ENCODE assay signal across 14 cellular contexts in the genomic region with DNA sequence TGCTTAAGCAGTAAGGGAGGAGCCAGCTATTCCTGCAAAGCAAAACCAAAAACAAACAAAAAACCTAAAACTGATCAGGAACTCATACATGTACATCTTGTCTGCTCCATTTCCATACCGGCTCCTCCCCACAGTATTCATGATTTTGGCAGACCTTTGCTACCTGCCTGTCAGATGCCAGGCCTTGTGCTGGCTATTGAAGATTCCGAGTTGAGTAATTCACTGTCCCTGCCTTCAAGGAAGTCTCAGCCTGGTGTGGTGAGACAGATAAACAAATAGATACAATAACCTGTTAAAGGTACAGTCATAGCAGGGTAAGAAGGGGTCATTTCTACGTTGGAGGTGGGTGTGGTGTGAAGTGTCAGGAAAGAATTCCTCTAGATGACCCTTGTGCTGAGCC. TPM values are rescaled to one million over a fixed set of nuclear protein-coding genes. Genes with fewer than 3 reads are reported as not detected.
DNase-seq lines count a peak whose midpoint lies in the region; ATAC-seq, FAIRE-seq and TF ChIP-seq lines count a peak whose summit lies in the region.
"Had no signal": no experiment of that assay in that cellular context is flagged by ENCODE, and none has a peak within 500 bp of the region (broad histone marks: within the 10 kb centered on the region; RNA-seq: fewer than 3 reads in every experiment).

No MANE protein-coding gene starts in this region.

- DNase-seq in CD4-positive, alpha-beta T cell = no peak
- peak; percentile 51 for DNase-seq in NCI-H69 (lab: John Stamatoyannopoulos, UW)
- DNase-seq in endothelial cell (ENCODE audit: low spot score) = no peak
- DNase-seq in natural killer cell = no peak
- no peak for DNase-seq in NCI-H446 (lab: John Stamatoyannopoulos, UW)
- DNase-seq in GM12892 (ENCODE audit: insufficient read length) = no peak
- no peak for DNase-seq in trophoblast cell
- DNase-seq in activated CD4-positive, alpha-beta T cell treated with anti-CD3 and anti-CD28 coated beads for 48 hours = no peak
- DNase-seq: islet precursor cell, NCI-H2081 treated with DMSO at 0.1 percent for 48 hours, retina, RPMI8226 had no signal

- no peaks in the 10 kb centered on the region for H3K36me3 ChIP-seq in trophoblast cell (ENCODE audit: control insufficient read depth in 1 of 2, insufficient read depth in 2 of 2, low read length in 2 of 2)

- intact Hi-C loops in CD4-positive, alpha-beta T cell (cut with DNase I, micrococcal nuclease) = no loop called here
- intact Hi-C loops in natural killer cell (cut with micrococcal nuclease) = loop anchor here (2.0 kb wide), 1 partner anchor 35 kb away; no protein-coding TSS in a partner anchor

- H4K12ac ChIP-seq in trophoblast cell (ENCODE audit: low read depth, low read length) = no peak overlapping the region

- no peak overlapping the region for H4K91ac ChIP-seq in trophoblast cell (ENCODE audit: low read depth, low read length)

- no peak for FAIRE-seq in GM12892 (lab: Jason Lieb, UNC)

- ATAC-seq in CD4-positive, alpha-beta T cell (ENCODE audit: poor library complexity) = no peak
- ATAC-seq in natural killer cell = no peak

- CTCF ChIA-PET in CD4-positive, alpha-beta T cell (lab: Charles Lee) = interaction anchor here (0.9 kb wide), 1 partner anchor 10 kb away, joined by 5 read pairs; no protein-coding TSS in a partner anchor

- no peak overlapping the region for H3K4me3 ChIP-seq in trophoblast cell (ENCODE audit: low read depth, low read length)
- H3K4me3 ChIP-seq: ascending aorta, esophagus muscularis mucosa had no signal

- no peak for TF ChIP-seq CTCF in CD4-positive, alpha-beta T cell (IDR thresholded peaks at IDR 0.05)
- TF ChIP-seq CTCF in endothelial cell (IDR thresholded peaks at IDR 0.05; ENCODE audit: unreplicated experiment) (no peak), natural killer cell (IDR thresholded peaks at IDR 0.05) (no peak)

- H3K14ac ChIP-seq in trophoblast cell (ENCODE audit: low read length) = no peak overlapping the region

- no peak overlapping the region for H3K4me2 ChIP-seq in trophoblast cell (ENCODE audit: low read length)

- peaks cover 1% of the 10 kb centered on the region for H3K79me1 ChIP-seq in trophoblast cell (ENCODE audit: low read length)

- H3K27me3 ChIP-seq in CD4-positive, alpha-beta T cell (ENCODE audit: control insufficient read depth, insufficient read depth, low read length) = no peaks in the 10 kb centered on the region
- no peaks in the 10 kb centered on the region for H3K27me3 ChIP-seq in trophoblast cell (ENCODE audit: insufficient read depth, low read length)
- H3K27me3 ChIP-seq: ascending aorta, esophagus muscularis mucosa had no signal

- no CpG with 5 or more reads among the region's 3 CpGs for WGBS in trophoblast cell (ENCODE audit: extremely low coverage, insufficient coverage, insufficient read length)

- H3K27me3 Mint-ChIP-seq in CD4-positive, alpha-beta T cell = no peaks in the 10 kb centered on the region
- H3K27me3 Mint-ChIP-seq in endothelial cell (ENCODE audit: unreplicated experiment) (peaks cover 7% of the 10 kb centered on the region), natural killer cell (ENCODE audit: low read depth in 2 of 2) (no peaks in the 10 kb centered on the region)

- no peak overlapping the region for H2BK120ac ChIP-seq in trophoblast cell (ENCODE audit: insufficient read depth, low read length, poor library complexity)

- H2AFZ ChIP-seq in trophoblast cell (ENCODE audit: insufficient read depth, low read length, poor library complexity) = no peak overlapping the region

- H3K27ac Mint-ChIP-seq in CD4-positive, alpha-beta T cell = peak overlapping the region; percentile 21
- H3K27ac Mint-ChIP-seq in endothelial cell (ENCODE audit: unreplicated experiment) = peak overlapping the region; percentile 72
- peak overlapping the region; percentile 56 to 70 for H3K27ac Mint-ChIP-seq in natural killer cell

- no peak overlapping the region for H2BK5ac ChIP-seq in trophoblast cell (ENCODE audit: low read depth, low read length, poor library complexity)

- no peak overlapping the region for H3K9ac ChIP-seq in trophoblast cell (ENCODE audit: low read length)

- H3K18ac ChIP-seq in trophoblast cell (ENCODE audit: low read length) = no peak overlapping the region

- H3K4me1 Mint-ChIP-seq in CD4-positive, alpha-beta T cell (ENCODE audit: low read depth) = peaks cover 91% of the 10 kb centered on the region
- peaks cover 81% of the 10 kb centered on the region for H3K4me1 Mint-ChIP-seq in endothelial cell (ENCODE audit: unreplicated experiment)
- H3K4me1 Mint-ChIP-seq in natural killer cell = peaks cover 96 to 97% of the 10 kb centered on the region in 2 donors

- POLR2A ChIA-PET in CD4-positive, alpha-beta T cell (lab: Charles Lee) = no interaction called here

- no peak overlapping the region for H3K23ac ChIP-seq in trophoblast cell (ENCODE audit: low read length)

- H4K8ac ChIP-seq in trophoblast cell (ENCODE audit: low read depth, low read length) = no peak overlapping the region

- no peaks in the 10 kb centered on the region for H3K9me3 ChIP-seq in CD4-positive, alpha-beta T cell (ENCODE audit: control insufficient read depth, low read length)
- no peaks in the 10 kb centered on the region for H3K9me3 ChIP-seq in trophoblast cell (ENCODE audit: insufficient read depth, low read depth, low read length)
- H3K9me3 ChIP-seq: ascending aorta, esophagus muscularis mucosa had no signal

- peaks cover 32% of the 10 kb centered on the region for H3K36me3 Mint-ChIP-seq in CD4-positive, alpha-beta T cell (ENCODE audit: low read depth)
- H3K36me3 Mint-ChIP-seq in endothelial cell (ENCODE audit: low read depth, unreplicated experiment) (peaks cover 16% of the 10 kb centered on the region), natural killer cell (no peaks in the 10 kb centered on the region)

- no peak for TF ChIP-seq POLR2A in GM12892 (IDR thresholded peaks at IDR 0.05; ENCODE audit: low read depth, low read length)

- no peaks in the 10 kb centered on the region for H3K79me2 ChIP-seq in trophoblast cell (ENCODE audit: control insufficient read depth, insufficient read depth, low read length, poor library complexity)

- H2BK12ac ChIP-seq in trophoblast cell (ENCODE audit: low read length) = no peak overlapping the region

- no peaks in the 10 kb centered on the region for H3K9me3 Mint-ChIP-seq in CD4-positive, alpha-beta T cell
- H3K9me3 Mint-ChIP-seq in endothelial cell (ENCODE audit: unreplicated experiment) (no peaks in the 10 kb centered on the region), natural killer cell (no peaks in the 10 kb centered on the region)

- no peak overlapping the region for H3K4ac ChIP-seq in trophoblast cell (ENCODE audit: low read depth, low read length)

- no peak overlapping the region for H2AK5ac ChIP-seq in trophoblast cell (ENCODE audit: low read length)

- no peak overlapping the region for H3K4me3 Mint-ChIP-seq in CD4-positive, alpha-beta T cell
- H3K4me3 Mint-ChIP-seq in endothelial cell (ENCODE audit: unreplicated experiment) (peak overlapping the region; percentile 57), natural killer cell (peak overlapping the region; percentile 19)

- peaks cover 13 to 31% of the 10 kb centered on the region in 2 experiments for H3K4me1 ChIP-seq in trophoblast cell (ENCODE audit: control insufficient read depth in 1 of 2, insufficient read depth in 2 of 2, low read length in 2 of 2)

- H3K27ac ChIP-seq in CD4-positive, alpha-beta T cell (ENCODE audit: low read depth, low read length) = no peak overlapping the region
- no peak overlapping the region for H3K27ac ChIP-seq in trophoblast cell (ENCODE audit: low read depth, low read length)

RNA-seq across cellular contexts. Expression of a gene that starts 42.7 kb away (rescaled TPM):
- total RNA-seq in CD4-positive, alpha-beta T cell = 10 to 100 TPM; 93.7 to 95.1 TPM
- total RNA-seq in endothelial cell (ENCODE audit: unreplicated experiment) (71.5 TPM), natural killer cell (100 to 1,000 TPM; 119 to 144 (median 140) TPM)
- 19.0 TPM for polyA plus RNA-seq in GM12892 (2012; ENCODE audit: missing spikeins)
- 5.4 and 5.5 TPM in 2 replicates for polyA plus RNA-seq in trophoblast cell (2013)

Comparison
In these comparisons a context has a peak if more than half of its experiments do, and no peak if none do; other contexts are left out.
1. H3K27ac Mint-ChIP-seq: peak in every context shown above with its lines; median percentile 72 in endothelial cell; 63 in natural killer cell; 21 in CD4-positive, alpha-beta T cell.